ENCODE assay signal across 18 cellular contexts in the genomic region with DNA sequence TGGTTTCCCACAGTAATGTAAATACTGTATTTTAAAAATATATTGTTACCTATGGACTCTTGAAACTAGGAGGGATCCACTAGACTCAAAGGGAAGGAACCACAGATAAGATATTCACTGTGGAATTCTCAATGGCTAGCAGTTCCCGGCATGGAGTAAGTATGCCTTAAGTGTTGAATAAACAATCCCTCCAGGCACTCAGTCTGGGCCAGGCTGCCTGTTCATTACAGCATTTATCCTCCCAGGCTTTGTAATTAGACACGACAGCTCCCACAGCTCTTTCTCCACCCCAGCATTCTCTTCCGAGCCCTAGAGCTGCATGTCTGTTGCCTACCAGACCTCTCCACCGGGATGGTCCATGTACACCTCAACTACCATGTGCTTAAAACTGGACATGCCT. TPM values are rescaled to one million over a fixed set of nuclear protein-coding genes. Genes with fewer than 3 reads are reported as not detected.
DNase-seq lines count a peak whose midpoint lies in the region; ATAC-seq, FAIRE-seq and TF ChIP-seq lines count a peak whose summit lies in the region.
"Had no signal": no experiment of that assay in that cellular context is flagged by ENCODE, and none has a peak within 500 bp of the region (broad histone marks: within the 10 kb centered on the region; RNA-seq: fewer than 3 reads in every experiment).

No MANE protein-coding gene starts in this region.

- no peak overlapping the region for H2BK20ac ChIP-seq in IMR-90 (ENCODE audit: low read depth, low read length)

- peaks cover 6% of the 10 kb centered on the region for H3K9me3 Mint-ChIP-seq in chondrocyte (ENCODE audit: low read depth)

- no peak overlapping the region for H4K8ac ChIP-seq in IMR-90 (ENCODE audit: low read depth in 2 of 2, low read length in 2 of 2)

- TF ChIP-seq CTCF in BE2C (IDR thresholded peaks at IDR 0.05; ENCODE audit: low read depth, low read length) = no peak
- no peak for TF ChIP-seq CTCF in IMR-90 (conservative IDR thresholded peaks at IDR 0.05; ENCODE audit: low read depth, low read length)
- no peak for TF ChIP-seq CTCF in chondrocyte (IDR thresholded peaks at IDR 0.05)
- TF ChIP-seq CTCF in tibial artery (IDR thresholded peaks at IDR 0.05) = no peak
- TF ChIP-seq CTCF in esophagus muscularis mucosa (IDR thresholded peaks at IDR 0.05) = no peak
- no peak for TF ChIP-seq CTCF in suprapubic skin (IDR thresholded peaks at IDR 0.05)

- no peak overlapping the region for H3K9ac ChIP-seq in IMR-90 (ENCODE audit: low read depth, low read length)
- H3K9ac ChIP-seq: GM23248 had no signal

- WGBS in IMR-90 (ENCODE audit: extremely low coverage in 2 of 2, insufficient read length in 1 of 2), 2 experiments = 8% methylated on average over 2 of the region's 4 CpGs; no CpG with 5 or more reads in 1 of the 2 experiments
- WGBS in esophagus muscularis mucosa = 12% methylated on average over 4 of the region's 4 CpGs
- 55% methylated on average over 4 of the region's 4 CpGs for WGBS in suprapubic skin

- no peak overlapping the region for H2BK5ac ChIP-seq in IMR-90 (ENCODE audit: low read depth, low read length, poor library complexity, severe bottlenecking)

- H3K4me1 Mint-ChIP-seq in chondrocyte (ENCODE audit: low read depth) = peaks cover 17% of the 10 kb centered on the region
- H3K4me1 Mint-ChIP-seq: stimulated activated naive CD8-positive, alpha-beta T cell treated with anti-CD3 and anti-CD28 coated beads, Interleukin-15, amount 100 ng/mL, for 72 hours had no signal

- no TSS peak for BruUV-seq in IMR-90 (replicated peaks; lab: Mats Ljungman, UMichigan)

- no peaks in the 10 kb centered on the region for H4K20me1 ChIP-seq in IMR-90 (ENCODE audit: insufficient read depth, low read length)

- H3K4me2 ChIP-seq in IMR-90 (ENCODE audit: low read depth, low read length) = no peak overlapping the region

- TF ChIP-seq RAD21 in IMR-90 (IDR thresholded peaks at IDR 0.05; ENCODE audit: low read length) = no peak

- no peak overlapping the region for H3K27ac ChIP-seq in IMR-90 (ENCODE audit: insufficient read depth, low read length)
- no peak overlapping the region for H3K27ac ChIP-seq in tibial artery
- no peak overlapping the region for H3K27ac ChIP-seq in esophagus muscularis mucosa (replicated peaks in 1 of 4)
- no peak overlapping the region for H3K27ac ChIP-seq in suprapubic skin
- H3K27ac ChIP-seq: foreskin keratinocyte, GM23248, Peyer's patch had no signal

- DNase-seq in BE2C (peak; percentile 17), IMR-90 (peak; percentile 12), NCI-H2171 treated with DMSO at 0.1 percent for 48 hours (lab: John Stamatoyannopoulos, UW) (peak; percentile 42), chondrocyte (ENCODE audit: low spot score) (no peak), tibial artery (no peak), esophagus muscularis mucosa (ENCODE audit: extremely low spot score) (no peak), suprapubic skin (ENCODE audit: low spot score in 2 of 2) (no peak), RCC 7860 (ENCODE audit: low spot score) (no peak)
- DNase-seq: activated CD8-positive, alpha-beta memory T cell treated with anti-CD3 and anti-CD28 coated beads, Interleukin-2, amount 50 U/mL, for 4 hours; activated naive CD4-positive, alpha-beta T cell treated with anti-CD3 and anti-CD28 coated beads for 36 hours; CD4-positive, alpha-beta T cell; foreskin keratinocyte; GM23248; KBM-7; midbrain; Peyer's patch; stimulated activated naive CD8-positive, alpha-beta T cell treated with anti-CD3 and anti-CD28 coated beads, Interleukin-15, amount 100 ng/mL, for 72 hours had no signal

- dilution Hi-C loops in IMR-90 (cut with HindIII; ENCODE audit: low sequenced_read_pairs, unreplicated experiment) = no loop called here

- POLR2A ChIA-PET in IMR-90 (lab: Charles Lee; ENCODE audit: unreplicated experiment) = no interaction called here

- H3K23ac ChIP-seq in IMR-90 (ENCODE audit: low read depth, low read length) = no peak overlapping the region

- FAIRE-seq in RCC 7860 (lab: Jason Lieb, UNC) = no peak

- H4K5ac ChIP-seq in IMR-90 (ENCODE audit: low read depth, low read length) = no peak overlapping the region

- no peak for TF ChIP-seq EP300 in esophagus muscularis mucosa (IDR thresholded peaks at IDR 0.05)
- no peak for TF ChIP-seq EP300 in suprapubic skin (IDR thresholded peaks at IDR 0.05)

- no peak overlapping the region for H2AK5ac ChIP-seq in IMR-90 (ENCODE audit: low read depth, low read length)

- H3K4me3 Mint-ChIP-seq in chondrocyte (ENCODE audit: unreplicated experiment) = no peak overlapping the region
- H3K4me3 Mint-ChIP-seq: activated naive CD4-positive, alpha-beta T cell treated with anti-CD3 and anti-CD28 coated beads for 36 hours; CD4-positive, alpha-beta T cell; stimulated activated naive CD8-positive, alpha-beta T cell treated with anti-CD3 and anti-CD28 coated beads, Interleukin-15, amount 100 ng/mL, for 72 hours had no signal

- 0 out of 2 replicates have a peak, but pooled peaks cover under 1% of the 10 kb centered on the region for H3K9me3 ChIP-seq in BE2C
- H3K9me3 ChIP-seq in IMR-90 (ENCODE audit: control insufficient read depth, insufficient read depth, low read length) = no peaks in the 10 kb centered on the region
- no peaks in the 10 kb centered on the region for H3K9me3 ChIP-seq in tibial artery
- peaks cover 0 to 4% (median 0%) of the 10 kb centered on the region in 4 donors for H3K9me3 ChIP-seq in esophagus muscularis mucosa
- H3K9me3 ChIP-seq in suprapubic skin = peaks cover 4% of the 10 kb centered on the region
- H3K9me3 ChIP-seq: Peyer's patch had no signal

- H3K36me3 Mint-ChIP-seq in chondrocyte (ENCODE audit: low read depth) = peaks cover under 1% of the 10 kb centered on the region

- no peak overlapping the region for H2AK9ac ChIP-seq in IMR-90 (replicated peaks; ENCODE audit: low read depth, low read length, poor library complexity)

- H2BK120ac ChIP-seq in IMR-90 (ENCODE audit: low read depth, low read length) = no peak overlapping the region

- intact Hi-C loops in IMR-90 (cut with micrococcal nuclease) (loop anchor here (5.0 kb wide), 1 partner anchor 81 kb away; no protein-coding TSS in a partner anchor), tibial artery (cut with DNase I; ENCODE audit: low total_unique reads) (no loop called here), esophagus muscularis mucosa (cut with DNase I) (no loop called here)

- CTCF ChIA-PET in IMR-90 (lab: Yijun Ruan, JAX) = interaction anchor here (0.9 kb wide), 1 partner anchor 82 kb away, joined by 3 read pairs; no protein-coding TSS in a partner anchor

- TF ChIP-seq POLR2A in IMR-90 (IDR thresholded peaks at IDR 0.05; ENCODE audit: low read depth, low read length) (no peak), esophagus muscularis mucosa (IDR thresholded peaks at IDR 0.05; ENCODE audit: low read depth) (no peak), suprapubic skin (IDR thresholded peaks at IDR 0.05) (no peak)

- ATAC-seq in IMR-90 (ENCODE audit: low read depth) = peak; percentile 92
- ATAC-seq: activated CD4-positive, CD25-positive, alpha-beta regulatory T cell treated with anti-CD3 and anti-CD28 coated beads, Interleukin-2, amount 50 U/mL, for 24 hours; foreskin keratinocyte; stimulated activated naive CD8-positive, alpha-beta T cell treated with anti-CD3 and anti-CD28 coated beads, Interleukin-15, amount 100 ng/mL, for 72 hours had no signal

- no peak overlapping the region for H3K4me3 ChIP-seq in BE2C (ENCODE audit: low read depth, low read length)
- no peak overlapping the region for H3K4me3 ChIP-seq in IMR-90 (ENCODE audit: insufficient read depth, low read depth, low read length)
- no peak overlapping the region for H3K4me3 ChIP-seq in tibial artery
- no peak overlapping the region for H3K4me3 ChIP-seq in esophagus muscularis mucosa
- no peak overlapping the region for H3K4me3 ChIP-seq in suprapubic skin
- H3K4me3 ChIP-seq: GM23248, Peyer's patch had no signal

- H3K4me1 ChIP-seq in BE2C (peaks cover 10% of the 10 kb centered on the region; the same call in 1 of the 2 replicates), IMR-90 (ENCODE audit: control insufficient read depth, insufficient read depth, low read length) (no peaks in the 10 kb centered on the region), tibial artery (no peaks in the 10 kb centered on the region), esophagus muscularis mucosa (peaks cover 0 to 11% (median 8%) of the 10 kb centered on the region in 4 donors), suprapubic skin (peaks cover 4% of the 10 kb centered on the region)
- H3K4me1 ChIP-seq: foreskin keratinocyte, Peyer's patch had no signal

- peak overlapping the region; percentile 23 for H3K27ac Mint-ChIP-seq in chondrocyte (ENCODE audit: unreplicated experiment)
- H3K27ac Mint-ChIP-seq: activated naive CD4-positive, alpha-beta T cell treated with anti-CD3 and anti-CD28 coated beads for 36 hours; CD4-positive, alpha-beta T cell had no signal

- in situ Hi-C loops in IMR-90 (cut with MboI; ENCODE audit: low sequenced_read_pairs) = no loop called here

- H3K27me3 ChIP-seq in BE2C (no peaks in the 10 kb centered on the region), IMR-90 (ENCODE audit: control insufficient read depth, insufficient read depth, low read length) (peaks cover 8% of the 10 kb centered on the region), tibial artery (peaks cover 0 to 18% of the 10 kb centered on the region in 2 donors), esophagus muscularis mucosa (peaks cover 0 to 6% (median 0%) of the 10 kb centered on the region in 4 donors), suprapubic skin (peaks cover 23% of the 10 kb centered on the region)
- H3K27me3 ChIP-seq: foreskin keratinocyte, Peyer's patch had no signal

- no peak overlapping the region for H2BK15ac ChIP-seq in IMR-90 (ENCODE audit: low read depth, low read length)

- no peak overlapping the region for H2AFZ ChIP-seq in IMR-90 (replicated peaks; ENCODE audit: low read length, poor library complexity)
- H2AFZ ChIP-seq: GM23248 had no signal

- H3K36me3 ChIP-seq in BE2C (no peaks in the 10 kb centered on the region), IMR-90 (ENCODE audit: control insufficient read depth, insufficient read depth, low read length) (no peaks in the 10 kb centered on the region), tibial artery (no peaks in the 10 kb centered on the region), esophagus muscularis mucosa (no peaks in the 10 kb centered on the region), suprapubic skin (no peaks in the 10 kb centered on the region)
- H3K36me3 ChIP-seq: Peyer's patch had no signal

- no peak overlapping the region for H3K4ac ChIP-seq in IMR-90 (ENCODE audit: low read depth, low read length)

- H3K9me1 ChIP-seq in IMR-90 (ENCODE audit: insufficient read depth, low read length) = no peaks in the 10 kb centered on the region

- H3K56ac ChIP-seq in IMR-90 (ENCODE audit: extremely low read depth, insufficient read depth, low read length) = no peak overlapping the region

- H3K14ac ChIP-seq in IMR-90 (replicated peaks; ENCODE audit: low read depth, low read length) = no peak overlapping the region

- H3K18ac ChIP-seq in IMR-90 (ENCODE audit: low read depth, low read length) = no peak overlapping the region

- no peaks in the 10 kb centered on the region for H3K79me1 ChIP-seq in IMR-90 (ENCODE audit: low read depth in 1 of 2, low read length in 2 of 2)

- no peak overlapping the region for H4K91ac ChIP-seq in IMR-90 (ENCODE audit: insufficient read depth, low read depth, low read length)

- peaks cover 44% of the 10 kb centered on the region for H3K27me3 Mint-ChIP-seq in chondrocyte (ENCODE audit: low read depth)

RNA-seq across cellular contexts. Expression of gene C14orf132, which starts 22.4 kb away (rescaled TPM):
- 24.7 TPM for polyA plus RNA-seq in BE2C (2012; ENCODE audit: insufficient read depth, insufficient read length, low read depth)
- 6.3 and 6.9 TPM in 2 replicates for total RNA-seq in IMR-90 (2012; rRNA removed)
- 10.8 and 13.5 TPM in 2 replicates for polyA plus RNA-seq in IMR-90 (2012; rRNA removed)
- 7.1 and 15.4 TPM in 2 replicates for polyA plus RNA-seq in IMR-90 (2012; cell fraction: cytosol; rRNA removed)
- 10.9 and 23.2 TPM in 2 replicates for polyA plus RNA-seq in IMR-90 (2012; cell fraction: nucleus; rRNA removed; ENCODE audit: low replicate concordance)
- total RNA-seq in chondrocyte = 33.0 to 99.3 TPM (median 33.2 TPM) in 3 replicates
- total RNA-seq in esophagus muscularis mucosa = 10 to 100 TPM; 28.3 to 78.3 (median 59.2) TPM
- 10 to 100 TPM; 16.2 to 34.4 (median 27.9) TPM for total RNA-seq in suprapubic skin

Comparison
In these comparisons a context has a peak if more than half of its experiments do, and no peak if none do; other contexts are left out.
1. DNase-seq: peak in BE2C (single experiment), IMR-90 (single experiment) and NCI-H2171 treated with DMSO at 0.1 percent for 48 hours (single experiment); none in chondrocyte (single experiment), tibial artery (0 of 2), esophagus muscularis mucosa (single experiment), suprapubic skin (0 of 2) and RCC 7860 (single experiment).